ENCODE assay signal across 8 cellular contexts in the genomic region with DNA sequence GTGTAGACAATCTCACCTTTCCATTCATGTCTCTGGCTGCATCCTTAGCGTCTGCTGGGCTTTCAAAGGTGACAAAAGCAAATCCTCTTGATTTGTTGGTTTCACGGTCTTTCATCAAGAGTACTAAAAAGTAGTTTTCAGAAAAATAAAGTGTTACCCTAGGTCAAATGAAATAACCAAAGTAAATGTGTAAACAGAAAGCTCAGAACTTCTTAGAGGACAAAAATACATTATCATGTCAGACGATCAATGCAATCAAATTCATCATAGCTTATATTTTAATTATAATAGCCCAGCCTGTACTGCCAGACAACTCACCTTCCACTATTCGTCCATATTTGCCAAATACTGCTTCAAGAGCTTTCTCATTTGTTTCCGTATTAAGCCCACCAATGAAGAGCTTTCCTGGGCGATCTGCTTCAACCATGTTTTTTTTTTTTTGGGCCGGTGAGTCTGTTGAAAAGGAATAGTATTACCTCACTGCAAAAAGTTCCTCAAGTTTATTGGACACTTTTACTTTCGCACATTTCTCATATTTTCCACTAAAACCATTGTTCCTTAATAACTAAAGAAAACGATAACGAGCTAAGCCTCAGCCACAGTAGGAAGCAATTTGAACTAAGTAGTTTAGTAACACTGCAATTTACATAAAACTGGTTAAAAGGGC. TPM values are rescaled to one million over a fixed set of nuclear protein-coding genes. Genes with fewer than 3 reads are reported as not detected.
A peak's percentile ranks its signal among the peaks of the same experiment; 100 is the strongest.
DNase-seq lines count a peak whose midpoint lies in the region; ATAC-seq, FAIRE-seq and TF ChIP-seq lines count a peak whose summit lies in the region.

No MANE protein-coding gene starts in this region.

- H3K4me3 ChIP-seq in BJ (ENCODE audit: low read depth, low read length) (peak overlapping the region; percentile 77), Loucy (ENCODE audit: low read length, poor library complexity, severe bottlenecking) (peak overlapping the region; percentile 100), mucosa of rectum (ENCODE audit: low read length in 2 of 2) (peak overlapping the region; percentile 81 to 85)

- H3K9ac ChIP-seq in Loucy (ENCODE audit: low read depth, low read length, poor library complexity, severe bottlenecking) (peak overlapping the region; percentile 100), mucosa of rectum (ENCODE audit: low read depth in 1 of 2, low read length in 2 of 2) (peak overlapping the region; percentile 78 to 89)

- no peak for ATAC-seq in GM21360 (IDR thresholded peaks at IDR 0.05; ENCODE audit: unreplicated experiment)

- H3K27ac ChIP-seq in mucosa of rectum (ENCODE audit: low read depth in 2 of 2, low read length in 2 of 2): peak overlapping the region; percentile 87 to 92

- H3K4me2 ChIP-seq in Loucy (ENCODE audit: low read depth, low read length, poor library complexity, severe bottlenecking): peak overlapping the region; percentile 97

- peaks cover 70% of the 10 kb centered on the region for H3K79me2 ChIP-seq in Loucy (ENCODE audit: insufficient read depth, low read length)

- H4K20me1 ChIP-seq in Loucy (ENCODE audit: insufficient read depth, low read length, poor library complexity, severe bottlenecking): peaks cover 51% of the 10 kb centered on the region

- POLR2A ChIA-PET in BJ (lab: Charles Lee): interaction anchor here (0.6 kb wide), 1 partner anchor 30 kb away, joined by 5 read pairs; no protein-coding TSS in a partner anchor

- peak; percentile 64 for FAIRE-seq in colon (lab: Jason Lieb, UNC)

- H3K36me3 ChIP-seq in BJ (ENCODE audit: control insufficient read depth, insufficient read depth, low read length) (peaks cover 4% of the 10 kb centered on the region), Loucy (ENCODE audit: insufficient read depth, low read length) (peaks cover 58% of the 10 kb centered on the region), mucosa of rectum (ENCODE audit: control insufficient read depth in 2 of 2, insufficient read depth in 2 of 2, low read length in 2 of 2) (peaks cover 9 to 16% of the 10 kb centered on the region in 2 donors)

- H3K9me3 ChIP-seq in Loucy (ENCODE audit: insufficient read depth, low read depth, low read length) (no peaks in the 10 kb centered on the region), mucosa of rectum (ENCODE audit: control insufficient read depth in 2 of 2, low read length in 2 of 2) (no peaks in the 10 kb centered on the region)

- no peaks in the 10 kb centered on the region for H3F3A ChIP-seq in Loucy (ENCODE audit: low read depth)

- H3K4me1 ChIP-seq in Loucy (ENCODE audit: insufficient read depth, low read length, poor library complexity, severe bottlenecking): peaks cover under 1% of the 10 kb centered on the region
- no peaks in the 10 kb centered on the region for H3K4me1 ChIP-seq in mucosa of rectum (ENCODE audit: control insufficient read depth in 2 of 2, insufficient read depth in 2 of 2, low read length in 2 of 2)

- H3K27me3 ChIP-seq in BJ (ENCODE audit: control insufficient read depth, insufficient read depth, low read length) (no peaks in the 10 kb centered on the region), Loucy (ENCODE audit: insufficient read depth, low read length, poor library complexity, severe bottlenecking) (peaks cover 10% of the 10 kb centered on the region), mucosa of rectum (ENCODE audit: control insufficient read depth in 2 of 2, insufficient read depth in 2 of 2, low read length in 2 of 2) (no peaks in the 10 kb centered on the region)

- H3K9me2 ChIP-seq in Loucy (replicated peaks; ENCODE audit: low read depth, low read length): no peaks in the 10 kb centered on the region

- DNase-seq in BJ (ENCODE audit: low read depth): no peak
- DNase-seq in RPMI8226: no peak
- DNase-seq in HuH-7.5 (ENCODE audit: low spot score): no peak
- no peak for DNase-seq in NCI-H2107 (lab: John Stamatoyannopoulos, UW)

- TF ChIP-seq CTCF in BJ (IDR thresholded peaks at IDR 0.05; ENCODE audit: insufficient read depth, low read depth, low read length) (no peak), Loucy (conservative IDR thresholded peaks at IDR 0.05; ENCODE audit: low read length) (no peak)

- H2AFZ ChIP-seq in Loucy (ENCODE audit: low read length): no peak overlapping the region

- CTCF ChIA-PET in BJ (lab: Yijun Ruan, JAX): interaction anchor here (1.3 kb wide), 1 partner anchor 47 kb away, joined by 6 read pairs; no protein-coding TSS in a partner anchor

RNA-seq across cellular contexts. Expression of gene RBMX, which starts 1.4 kb away (rescaled TPM):
- polyA plus RNA-seq in BJ (2011; rRNA removed): 73.5 and 95.5 TPM in 2 replicates
- 40.5 and 41.8 TPM in 2 replicates for polyA minus RNA-seq in BJ (2011; rRNA and poly(A)+ RNA removed)
